ENCODE assay signal across 28 cellular contexts in the genomic region with DNA sequence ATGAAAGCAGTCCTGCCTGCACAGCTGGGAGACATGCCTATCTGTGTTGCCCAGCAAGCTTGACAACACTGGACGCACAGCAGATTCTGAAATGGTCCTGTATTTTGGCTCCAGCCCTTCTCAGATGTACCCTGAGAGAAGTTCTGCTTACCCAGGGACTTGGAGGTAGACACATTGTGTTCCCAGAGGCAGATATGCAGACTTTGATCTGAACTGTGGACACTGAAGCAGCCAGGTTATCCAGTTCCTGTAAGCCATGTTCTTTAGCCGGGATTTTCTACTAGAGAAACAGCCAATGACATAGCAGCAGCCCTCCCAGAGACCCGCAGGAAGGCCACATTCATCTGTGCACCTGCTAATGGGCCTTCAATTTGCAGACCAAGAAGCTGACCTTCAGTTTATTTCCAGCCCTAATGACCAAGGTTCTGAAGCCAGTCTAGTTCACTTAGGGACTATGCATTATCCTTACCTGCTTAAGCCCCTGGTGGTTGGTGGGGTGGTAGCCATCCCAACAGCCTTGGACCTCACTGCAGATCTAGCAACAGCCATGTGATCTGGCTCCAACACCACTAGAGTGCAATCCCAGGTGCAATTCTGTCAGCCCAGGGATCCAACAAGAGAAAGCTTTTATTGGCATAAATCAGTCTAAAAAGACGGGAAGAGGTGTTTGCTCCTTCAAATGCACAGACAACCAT.
"Had no signal": no experiment of that assay in that cellular context is flagged by ENCODE, and none has a peak within 500 bp of the region (broad histone marks: within the 10 kb centered on the region; RNA-seq: fewer than 3 reads in every experiment).

No MANE protein-coding gene starts in this region.

- H3K27me3 Mint-ChIP-seq: activated B cell treated with CpG ODN at 0.5 μM for 24 hours; activated CD4-positive, alpha-beta T cell treated with anti-CD3 and anti-CD28 coated beads, Interleukin-2, amount 10 ng/mL, durations not matched to agents 24 days and 14 days; activated CD8-positive, alpha-beta memory T cell treated with anti-CD3 and anti-CD28 coated beads, Interleukin-2, amount 10 ng/mL, durations not matched to agents 7 days and 5 days; activated naive CD8-positive, alpha-beta T cell treated with anti-CD3 and anti-CD28 coated beads, Interleukin-2, amount 50 U/mL, for 24 hours; activated T-cell treated with anti-CD3 and anti-CD28 coated beads, Interleukin-2, amount 50 U/mL, for 24 hours had no signal

- H3K4me1 ChIP-seq: ascending aorta, body of pancreas had no signal

- DNase-seq: activated B cell treated with CpG ODN at 0.5 μM for 24 hours; activated CD4-positive, alpha-beta T cell treated with anti-CD3 and anti-CD28 coated beads for 1 hour; activated CD4-positive, alpha-beta T cell treated with anti-CD3 and anti-CD28 coated beads, Interleukin-2, amount 10 ng/mL, durations not matched to agents 24 days and 14 days; activated CD4-positive, alpha-beta T cell treated with anti-CD3 and anti-CD28 coated beads, Interleukin-2, amount 50 U/mL, for 48 hours; activated CD8-positive, alpha-beta memory T cell treated with anti-CD3 and anti-CD28 coated beads, Interleukin-2, amount 10 ng/mL, durations not matched to agents 7 days and 5 days; activated effector memory CD4-positive, alpha-beta T cell treated with Interleukin-2 at 50 U/mL for 16 hours; activated naive CD4-positive, alpha-beta T cell; activated naive CD8-positive, alpha-beta T cell treated with anti-CD3 and anti-CD28 coated beads, Interleukin-2, amount 50 U/mL, for 24 hours; activated T-cell treated with anti-CD3 and anti-CD28 coated beads, Interleukin-2, amount 50 U/mL, for 24 hours; amniotic stem cell; body of pancreas; central memory CD4-positive, alpha-beta T cell; MM.1S; NCI-H1105; NCI-H1436; NCI-H1694 treated with DMSO at 0.1 percent for 48 hours; NCI-H2029 treated with DMSO at 0.1 percent for 48 hours; NCI-H345; NCI-H510A treated with DMSO at 0.1 percent for 48 hours; NCI-H69; NK-92 treated with Interleukin-12 subunit alpha and Interleukin-12 subunit beta, amount 100 ng/mL, for 24 hours; SHP77 had no signal

- H3K27ac Mint-ChIP-seq: activated B cell treated with CpG ODN at 0.5 μM for 24 hours; activated CD4-positive, alpha-beta T cell treated with anti-CD3 and anti-CD28 coated beads, Interleukin-2, amount 10 ng/mL, durations not matched to agents 24 days and 14 days; activated CD8-positive, alpha-beta memory T cell treated with anti-CD3 and anti-CD28 coated beads, Interleukin-2, amount 10 ng/mL, durations not matched to agents 7 days and 5 days; activated naive CD4-positive, alpha-beta T cell treated with anti-CD3 and anti-CD28 coated beads, Interleukin-2, amount 50 U/mL, for 72 hours; activated naive CD8-positive, alpha-beta T cell treated with anti-CD3 and anti-CD28 coated beads, Interleukin-2, amount 50 U/mL, for 24 hours; activated T-cell treated with anti-CD3 and anti-CD28 coated beads, Interleukin-2, amount 50 U/mL, for 24 hours; activated T-helper 1 cell treated with anti-CD3 and anti-CD28 coated beads, Interleukin-12 subunit alpha, Interleukin-12 subunit beta, Interleukin-2, Interleukin-4 antibody, amounts not matched to agents 30 ng/mL and 10 ng/mL and 1 ng/mL, durations not matched to agents 14 hours and 24 hours and 36 hours; T-helper 1 cell treated with Interleukin-12 subunit alpha and Interleukin-12 subunit beta and Interleukin-4 antibody, amounts not matched to agents 30 μg/mL and 1 μg/mL, for 36 hours had no signal

- H3K36me3 ChIP-seq: ascending aorta had no signal

- FAIRE-seq: bronchial epithelial cell, RCC 7860 had no signal

- H3K4me3 Mint-ChIP-seq: activated B cell treated with CpG ODN at 0.5 μM for 24 hours; activated CD4-positive, alpha-beta T cell treated with anti-CD3 and anti-CD28 coated beads, Interleukin-2, amount 10 ng/mL, durations not matched to agents 24 days and 14 days; activated CD8-positive, alpha-beta memory T cell treated with anti-CD3 and anti-CD28 coated beads, Interleukin-2, amount 10 ng/mL, durations not matched to agents 7 days and 5 days; activated naive CD8-positive, alpha-beta T cell treated with anti-CD3 and anti-CD28 coated beads, Interleukin-2, amount 50 U/mL, for 24 hours; activated T-cell treated with anti-CD3 and anti-CD28 coated beads, Interleukin-2, amount 50 U/mL, for 24 hours; activated T-helper 1 cell treated with anti-CD3 and anti-CD28 coated beads, Interleukin-12 subunit alpha, Interleukin-12 subunit beta, Interleukin-2, Interleukin-4 antibody, amounts not matched to agents 30 ng/mL and 10 ng/mL and 1 ng/mL, durations not matched to agents 14 hours and 24 hours and 36 hours; T-helper 1 cell treated with Interleukin-12 subunit alpha and Interleukin-12 subunit beta and Interleukin-4 antibody, amounts not matched to agents 30 μg/mL and 1 μg/mL, for 36 hours had no signal

- H3K27ac ChIP-seq: ascending aorta, body of pancreas had no signal

- H3K27me3 ChIP-seq: ascending aorta, body of pancreas had no signal

- H3K36me3 Mint-ChIP-seq: activated CD8-positive, alpha-beta memory T cell treated with anti-CD3 and anti-CD28 coated beads, Interleukin-2, amount 10 ng/mL, durations not matched to agents 7 days and 5 days; activated naive CD4-positive, alpha-beta T cell treated with anti-CD3 and anti-CD28 coated beads, Interleukin-2, amount 50 U/mL, for 72 hours had no signal

- H3K4me1 Mint-ChIP-seq: activated B cell treated with CpG ODN at 0.5 μM for 24 hours; activated CD4-positive, alpha-beta T cell treated with anti-CD3 and anti-CD28 coated beads, Interleukin-2, amount 10 ng/mL, durations not matched to agents 24 days and 14 days; activated CD8-positive, alpha-beta memory T cell treated with anti-CD3 and anti-CD28 coated beads, Interleukin-2, amount 10 ng/mL, durations not matched to agents 7 days and 5 days; activated naive CD8-positive, alpha-beta T cell treated with anti-CD3 and anti-CD28 coated beads, Interleukin-2, amount 50 U/mL, for 24 hours had no signal

- H3K9me3 ChIP-seq: ascending aorta, body of pancreas had no signal

- H3K9me3 Mint-ChIP-seq: activated B cell treated with CpG ODN at 0.5 μM for 24 hours had no signal

- H3K4me3 ChIP-seq: ascending aorta, body of pancreas had no signal

- ATAC-seq: activated CD8-positive, alpha-beta memory T cell treated with anti-CD3 and anti-CD28 coated beads, Interleukin-2, amount 10 ng/mL, durations not matched to agents 7 days and 5 days; activated naive CD4-positive, alpha-beta T cell treated with anti-CD3 and anti-CD28 coated beads, Interleukin-2, amount 50 U/mL, for 72 hours; activated naive CD8-positive, alpha-beta T cell treated with anti-CD3 and anti-CD28 coated beads, Interleukin-2, amount 50 U/mL, for 24 hours; body of pancreas had no signal
